23 cellular contexts compared by ENCODE assay signal in the genomic region with DNA sequence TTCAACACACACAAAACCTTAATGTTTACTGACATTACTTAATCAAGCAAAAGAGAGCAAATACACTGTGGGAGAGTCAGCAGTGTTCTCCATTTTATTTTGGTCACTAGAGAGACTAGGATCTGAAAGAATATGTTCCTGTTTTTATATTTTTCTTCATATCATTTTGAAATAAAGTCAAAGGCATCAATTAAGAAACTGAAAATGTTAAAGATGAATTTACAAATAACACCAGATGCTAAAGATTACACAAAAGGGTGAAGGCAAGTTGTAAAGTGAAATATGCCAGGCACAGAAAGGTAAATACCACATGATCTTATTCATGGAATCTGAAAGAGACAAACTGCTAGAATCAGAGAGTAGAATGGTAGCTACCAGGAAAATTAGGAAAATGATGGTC.
"Had no signal": no experiment of that assay in that cellular context is flagged by ENCODE, and none has a peak within 500 bp of the region (broad histone marks: within the 10 kb centered on the region; RNA-seq: fewer than 3 reads in every experiment).

No MANE protein-coding gene starts in this region.

- H3K27ac ChIP-seq: epithelial cell of prostate, right atrium auricular region, VCaP had no signal

- ATAC-seq: effector memory CD8-positive, alpha-beta T cell; left colon had no signal

- H3K36me3 ChIP-seq: right atrium auricular region had no signal

- H3K4me3 ChIP-seq: lung, right atrium auricular region, skin epidermis had no signal

- H3K27me3 ChIP-seq: right atrium auricular region had no signal

- H3K4me1 ChIP-seq: right atrium auricular region had no signal

- H3K9me3 ChIP-seq: right atrium auricular region had no signal

- DNase-seq: activated CD4-positive, alpha-beta T cell treated with anti-CD3 and anti-CD28 coated beads for 1 hour; activated CD4-positive, alpha-beta T cell treated with anti-CD3 and anti-CD28 coated beads, Interleukin-2, amount 50 U/mL, for 4 hours; activated naive CD4-positive, alpha-beta T cell; activated naive CD8-positive, alpha-beta T cell treated with anti-CD3 and anti-CD28 coated beads, Interleukin-2, amount 10 ng/mL, durations not matched to agents 7 days and 5 days; activated T-cell treated with anti-CD3 and anti-CD28 coated beads for 4 hours; dermis blood vessel endothelial cell; effector memory CD8-positive, alpha-beta T cell; foreskin melanocyte; head of caudate nucleus; left colon; nephron progenitor cell; occipital lobe; stimulated activated CD4-positive, alpha-beta T cell treated with anti-CD3 and anti-CD28 coated beads, Interleukin-15, amount 100 ng/mL, for 24 hours; stimulated activated CD4-positive, alpha-beta T cell treated with anti-CD3 and anti-CD28 coated beads, Interleukin-4, amount 100 ng/mL, for 4 hours; stimulated activated CD8-positive, alpha-beta memory T cell treated with anti-CD3 and anti-CD28 coated beads, Interleukin-4, amount 100 ng/mL, for 48 hours; stimulated activated naive CD4-positive, alpha-beta T cell treated with Interleukin-2 at 50 U/mL for 16 hours; T1000; trophoblast cell had no signal
